27 cellular contexts compared by ENCODE assay signal in genomic region chr2:85864654-85865053, GRCh38.
"Had no signal": no experiment of that assay in that cellular context is flagged by ENCODE, and none has a peak within 500 bp of the region (broad histone marks: within the 10 kb centered on the region; RNA-seq: fewer than 3 reads in every experiment).

No MANE protein-coding gene starts in this region.

- H3K4me2 ChIP-seq: neural progenitor cell had no signal

- H3K4me1 ChIP-seq: neural progenitor cell, right lobe of liver had no signal

- H3K9me3 Mint-ChIP-seq: activated T-cell treated with anti-CD3 and anti-CD28 coated beads, Interleukin-2, amount 50 U/mL, for 4 hours; neural progenitor cell had no signal

- H3K27ac ChIP-seq: coronary artery, heart right ventricle, neural progenitor cell, right lobe of liver, upper lobe of right lung, VCaP had no signal

- H3K9ac ChIP-seq: neural progenitor cell had no signal

- DNase-seq: activated CD4-positive, alpha-beta T cell treated with anti-CD3 and anti-CD28 coated beads for 1 hour; activated CD4-positive, alpha-beta T cell treated with anti-CD3 and anti-CD28 coated beads, Interleukin-2, amount 50 U/mL, for 1 hour; activated CD8-positive, alpha-beta memory T cell treated with anti-CD3 and anti-CD28 coated beads, Interleukin-2, amount 50 U/mL, for 4 hours; activated CD8-positive, alpha-beta T cell treated with anti-CD3 and anti-CD28 coated beads, Interleukin-2, amount 10 ng/mL, durations not matched to agents 7 days and 5 days; activated effector memory CD4-positive, alpha-beta T cell treated with Interleukin-2 at 50 U/mL for 16 hours; activated naive CD4-positive, alpha-beta T cell treated with anti-CD3 and anti-CD28 coated beads for 36 hours; activated T-cell treated with anti-CD3 and anti-CD28 coated beads, Interleukin-2, amount 50 U/mL, for 4 hours; amygdala; cerebellar nuclear complex; heart right ventricle; left colon; mesendoderm; mucosa of descending colon; posterior cingulate gyrus; right lobe of liver; stimulated activated CD4-positive, alpha-beta T cell treated with anti-CD3 and anti-CD28 coated beads, Interleukin-2, amount 100 ng/mL, for 24 hours; stimulated activated naive CD4-positive, alpha-beta T cell treated with Interleukin-2 at 50 U/mL for 16 hours; SW 1271; T-helper 2 cell; upper lobe of right lung had no signal

- H3K36me3 Mint-ChIP-seq: neural progenitor cell had no signal

- H3K4me3 ChIP-seq: coronary artery, heart right ventricle, mucosa of descending colon, neural progenitor cell, right lobe of liver, skin epidermis, upper lobe of right lung had no signal

- H3K36me3 ChIP-seq: neural progenitor cell had no signal

- H3K27me3 ChIP-seq: heart right ventricle, neural progenitor cell, right lobe of liver, upper lobe of right lung had no signal

- FAIRE-seq: bronchial epithelial cell, endometrium, keratinocyte had no signal

- H3K9me3 ChIP-seq: heart right ventricle, mucosa of descending colon, right lobe of liver, upper lobe of right lung had no signal

- H3K4me1 Mint-ChIP-seq: neural progenitor cell had no signal

- ATAC-seq: activated CD8-positive, alpha-beta T cell treated with anti-CD3 and anti-CD28 coated beads, Interleukin-2, amount 10 ng/mL, durations not matched to agents 7 days and 5 days; heart right ventricle; left colon; mucosa of descending colon; right lobe of liver; upper lobe of right lung had no signal

- H3K27ac Mint-ChIP-seq: activated CD8-positive, alpha-beta T cell treated with anti-CD3 and anti-CD28 coated beads, Interleukin-2, amount 10 ng/mL, durations not matched to agents 7 days and 5 days; activated naive CD4-positive, alpha-beta T cell treated with anti-CD3 and anti-CD28 coated beads for 36 hours; neural progenitor cell had no signal

- H2AFZ ChIP-seq: neural progenitor cell had no signal

- H3K4me3 Mint-ChIP-seq: activated CD8-positive, alpha-beta T cell treated with anti-CD3 and anti-CD28 coated beads, Interleukin-2, amount 10 ng/mL, durations not matched to agents 7 days and 5 days; activated naive CD4-positive, alpha-beta T cell treated with anti-CD3 and anti-CD28 coated beads for 36 hours; activated T-cell treated with anti-CD3 and anti-CD28 coated beads, Interleukin-2, amount 50 U/mL, for 4 hours; neural progenitor cell had no signal
